In genomic region chr14:26856832-26857508, GRCh38 we compare ENCODE assay signal across 15 cellular contexts.
DNase-seq lines count a peak whose midpoint lies in the region; ATAC-seq and TF ChIP-seq lines count a peak whose summit lies in the region.
"Had no signal": no experiment of that assay in that cellular context is flagged by ENCODE, and none has a peak within 500 bp of the region (broad histone marks: within the 10 kb centered on the region; RNA-seq: fewer than 3 reads in every experiment).

No MANE protein-coding gene starts in this region.

- H3K36me3 ChIP-seq in gastroesophageal sphincter = no peaks in the 10 kb centered on the region
- H3K36me3 ChIP-seq: BE2C, thoracic aorta had no signal

- H3K27ac ChIP-seq in gastroesophageal sphincter (peak overlapping the region in 3 of 4 donors; percentile 20 to 53 (median 37)), coronary artery (peak overlapping the region in 1 of 2 donors; percentile 38)
- H3K27ac ChIP-seq: RWPE1, thoracic aorta had no signal

- TF ChIP-seq EP300 in gastroesophageal sphincter (IDR thresholded peaks at IDR 0.05) = no peak

- DNase-seq in NCI-H128 (lab: John Stamatoyannopoulos, UW; ENCODE audit: unreplicated experiment) = peak; percentile 9
- peak; percentile 60 to 89 for DNase-seq in NCI-H524 (lab: John Stamatoyannopoulos, UW)
- peak; percentile 31 for DNase-seq in pons (ENCODE audit: low spot score)
- no peak for DNase-seq in COLO829 (ENCODE audit: low spot score)
- no peak for DNase-seq in GM20000 (ENCODE audit: low spot score)
- no peak for DNase-seq in coronary artery (ENCODE audit: low spot score)
- DNase-seq in NCI-H2171 treated with DMSO at 0.1 percent for 48 hours (lab: John Stamatoyannopoulos, UW) = no peak
- DNase-seq: BE2C; cortex of kidney; stimulated activated CD4-positive, alpha-beta T cell treated with anti-CD3 and anti-CD28 coated beads, Interleukin-12 subunit alpha, Interleukin-12 subunit beta, amount 100 ng/mL, for 4 hours had no signal

- WGBS in gastroesophageal sphincter (ENCODE audit: low coverage in 1 of 2), 2 donors = 56% methylated on average over 4 of the region's 4 CpGs

- TF ChIP-seq POLR2A in gastroesophageal sphincter (IDR thresholded peaks at IDR 0.05) = no peak

- H3K9me3 ChIP-seq in gastroesophageal sphincter = no peaks in the 10 kb centered on the region
- H3K9me3 ChIP-seq: BE2C, thoracic aorta had no signal

- no peaks in the 10 kb centered on the region for H3K4me1 ChIP-seq in gastroesophageal sphincter
- H3K4me1 ChIP-seq: BE2C had no signal

- peak; percentile 50 for ATAC-seq in gastroesophageal sphincter
- ATAC-seq: K562; natural killer cell treated with Interleukin-12 subunit alpha and Interleukin-12 subunit beta and Interleukin-15 and Interleukin-18, amount 100 ng/mL, for 72 hours had no signal

- TF ChIP-seq CTCF in gastroesophageal sphincter (IDR thresholded peaks at IDR 0.05) (no peak), GM20000 (IDR thresholded peaks at IDR 0.05; ENCODE audit: extremely low read depth, missing control alignments) (no peak), coronary artery (IDR thresholded peaks at IDR 0.05) (no peak)

- no peak overlapping the region for H3K4me3 ChIP-seq in gastroesophageal sphincter
- no peak overlapping the region for H3K4me3 ChIP-seq in coronary artery
- H3K4me3 ChIP-seq: K562, thoracic aorta had no signal

- H3K27me3 ChIP-seq in gastroesophageal sphincter = no peaks in the 10 kb centered on the region
- H3K27me3 ChIP-seq: BE2C had no signal

Comparison
In these comparisons a context has a peak if more than half of its experiments do, and no peak if none do; other contexts are left out.
1. DNase-seq: peak in NCI-H128 (single experiment), NCI-H524 (2 of 2) and pons (single experiment); none in COLO829 (single experiment), GM20000 (single experiment), coronary artery (single experiment) and NCI-H2171 treated with DMSO at 0.1 percent for 48 hours (single experiment).